In genomic region chr3:184198509-184198908, GRCh38 we compare ENCODE assay signal across 22 cellular contexts. TPM values are rescaled to one million over a fixed set of nuclear protein-coding genes. Genes with fewer than 3 reads are reported as not detected.
DNase-seq lines count a peak whose midpoint lies in the region; ATAC-seq, FAIRE-seq and TF ChIP-seq lines count a peak whose summit lies in the region.
"Had no signal": no experiment of that assay in that cellular context is flagged by ENCODE, and none has a peak within 500 bp of the region (broad histone marks: within the 10 kb centered on the region; RNA-seq: fewer than 3 reads in every experiment).

No MANE protein-coding gene starts in this region.

- TF ChIP-seq EP300 in K562 (IDR thresholded peaks at IDR 0.05; ENCODE audit: low read length) = no peak

- peaks cover 2% of the 10 kb centered on the region for H3K9me1 ChIP-seq in K562 (ENCODE audit: control insufficient read depth, insufficient read depth, low read length)

- ATAC-seq in HCT116 (no peak), K562 (peak; percentile 60)
- no peak for ATAC-seq in activated CD8-positive, alpha-beta T cell treated with anti-CD3 and anti-CD28 coated beads for 36 hours
- ATAC-seq: A549 had no signal

- no peak overlapping the region for H3K4me2 ChIP-seq in HCT116 (ENCODE audit: low read length)
- no peak overlapping the region for H3K4me2 ChIP-seq in K562 (ENCODE audit: insufficient read depth, low read length)
- H3K4me2 ChIP-seq: A549 had no signal

- H3K9ac ChIP-seq in HCT116 (ENCODE audit: low read length) (no peak overlapping the region), K562 (ENCODE audit: insufficient read depth in 1 of 2, low read depth in 2 of 2, low read length in 2 of 2) (no peak overlapping the region)

- H3K27me3 Mint-ChIP-seq in activated CD8-positive, alpha-beta T cell treated with anti-CD3 and anti-CD28 coated beads for 36 hours = no peaks in the 10 kb centered on the region
- H3K27me3 Mint-ChIP-seq: CD4-positive, alpha-beta T cell had no signal

- H3K9me3 Mint-ChIP-seq in activated CD8-positive, alpha-beta T cell treated with anti-CD3 and anti-CD28 coated beads for 36 hours = no peaks in the 10 kb centered on the region
- H3K9me3 Mint-ChIP-seq: CD4-positive, alpha-beta T cell had no signal

- DNase-seq in NCI-H82 (lab: John Stamatoyannopoulos, UW) = peak; percentile 55
- no peak for DNase-seq in NCI-H82 treated with DMSO at 0.1 percent for 48 hours (lab: John Stamatoyannopoulos, UW; ENCODE audit: unreplicated experiment)
- DNase-seq in HCT116 (ENCODE audit: low read depth, low spot score) = no peak
- no peak for DNase-seq in K562 (ENCODE audit: extremely low read depth in 1 of 4, low spot score in 3 of 4)
- no peak for DNase-seq in NCI-H128 (lab: John Stamatoyannopoulos, UW; ENCODE audit: unreplicated experiment)
- no peak for DNase-seq in SJCRH30
- DNase-seq in activated CD8-positive, alpha-beta T cell treated with anti-CD3 and anti-CD28 coated beads for 36 hours = no peak
- DNase-seq: AML-193; Caco-2; CD4-positive, alpha-beta T cell; DMS79; GF-D8; GOT3; IMR-90 had no signal

- H3K4me1 ChIP-seq in HCT116 (ENCODE audit: control insufficient read depth in 1 of 2, insufficient read depth in 2 of 2, low read length in 2 of 2) = no peaks in the 10 kb centered on the region
- H3K4me1 ChIP-seq in K562 (replicated peaks in 1 of 2; ENCODE audit: control insufficient read depth in 2 of 2, insufficient read depth in 2 of 2, low read length in 2 of 2) = no peaks in the 10 kb centered on the region
- no peaks in the 10 kb centered on the region for H3K4me1 ChIP-seq in SJCRH30
- H3K4me1 ChIP-seq: A549, Caco-2 had no signal

- no peak for TF ChIP-seq POLR2A in HCT116 (IDR thresholded peaks at IDR 0.05; ENCODE audit: borderline replicate concordance, extremely low read depth, insufficient read depth, insufficient read length)
- TF ChIP-seq POLR2A in K562 (conservative IDR thresholded peaks at IDR 0.05) = no peak

- H3K4me1 Mint-ChIP-seq in activated CD8-positive, alpha-beta T cell treated with anti-CD3 and anti-CD28 coated beads for 36 hours (ENCODE audit: low read depth) = no peaks in the 10 kb centered on the region

- TF ChIP-seq RAD21 in HCT116 (IDR thresholded peaks at IDR 0.05; ENCODE audit: low read depth) (peak; percentile 26; the same call in 1 of the 2 replicates), K562 (CRISPR knock-in tag; conservative IDR thresholded peaks at IDR 0.05 in 1 of 2, IDR thresholded peaks at IDR 0.05 in 1 of 2) (peak in 1 of 2 experiments; percentile 41; a peak in 2 of 4 replicates)

- no peak overlapping the region for H3K4me3 Mint-ChIP-seq in activated CD8-positive, alpha-beta T cell treated with anti-CD3 and anti-CD28 coated beads for 36 hours
- H3K4me3 Mint-ChIP-seq: CD4-positive, alpha-beta T cell had no signal

- intact Hi-C loops in HCT116 (cut with micrococcal nuclease) (no loop called here), K562 (cut with micrococcal nuclease) (no loop called here)
- intact Hi-C loops in activated CD8-positive, alpha-beta T cell treated with anti-CD3 and anti-CD28 coated beads for 36 hours (cut with micrococcal nuclease) = no loop called here

- CTCF ChIA-PET in HCT116 (lab: Charles Lee) = no interaction called here
- CTCF ChIA-PET in K562 (lab: Yijun Ruan, JAX; ENCODE audit: low intra/inter-chr PET ratio) = no interaction called here
- CTCF ChIA-PET in activated CD8-positive, alpha-beta T cell treated with anti-CD3 and anti-CD28 coated beads for 36 hours (lab: Charles Lee) = no interaction called here

- peaks cover 11 to 13% of the 10 kb centered on the region in 2 experiments; a peak in 3 of 4 replicates for H3K36me3 ChIP-seq in HCT116 (ENCODE audit: control insufficient read depth in 1 of 2, insufficient read depth in 2 of 2, low read length in 2 of 2)
- H3K36me3 ChIP-seq in K562 (ENCODE audit: control insufficient read depth, insufficient read depth, low read length) = peaks cover 21% of the 10 kb centered on the region; the same call in 2 of the 3 replicates
- H3K36me3 ChIP-seq in SJCRH30 = no peaks in the 10 kb centered on the region; the same call in 1 of the 2 replicates

- BruUV-seq in HCT116 (replicated peaks; lab: Mats Ljungman, UMichigan) (no TSS peak), K562 (replicated peaks; lab: Mats Ljungman, UMichigan) (no TSS peak)

- H2AFZ ChIP-seq in HCT116 (ENCODE audit: low read depth, low read length, poor library complexity, severe bottlenecking) (no peak overlapping the region), K562 (ENCODE audit: low read depth, low read length) (no peak overlapping the region)

- H3K27me3 ChIP-seq in HCT116 (ENCODE audit: insufficient read depth, low read length) (no peaks in the 10 kb centered on the region), K562 (ENCODE audit: control insufficient read depth in 2 of 2, insufficient read depth in 2 of 2, low read length in 2 of 2) (peaks cover 8 to 14% of the 10 kb centered on the region in 2 experiments; a peak in 4 of 5 replicates), SJCRH30 (no peaks in the 10 kb centered on the region)

- TF ChIP-seq CTCF in HCT116 (IDR thresholded peaks at IDR 0.05 in 2 of 3, conservative IDR thresholded peaks at IDR 0.05 in 1 of 3; ENCODE audit: borderline replicate concordance in 1 of 3, insufficient read depth in 1 of 3, low read depth in 2 of 3, low read length in 2 of 3) = no peak
- peak in 2 of 3 experiments; percentile 4 to 25; a peak in 2 of 6 replicates for TF ChIP-seq CTCF in K562 (IDR thresholded peaks at IDR 0.05 in 2 of 3, conservative IDR thresholded peaks at IDR 0.05 in 1 of 3; ENCODE audit: insufficient read depth in 2 of 3, low read depth in 1 of 3, low read length in 3 of 3)
- TF ChIP-seq CTCF in activated CD8-positive, alpha-beta T cell treated with anti-CD3 and anti-CD28 coated beads for 36 hours (IDR thresholded peaks at IDR 0.05) = no peak

- H3K4me3 ChIP-seq in HCT116 (replicated peaks in 1 of 2; ENCODE audit: low read depth in 1 of 2, low read length in 2 of 2) (no peak overlapping the region), K562 (no peak overlapping the region), SJCRH30 (no peak overlapping the region)
- H3K4me3 ChIP-seq: A549, HAP-1 had no signal

- in situ Hi-C loops in K562 (cut with MboI) = no loop called here

- H4K20me1 ChIP-seq in HCT116 (ENCODE audit: insufficient read depth) = no peaks in the 10 kb centered on the region
- 0 out of 2 replicates have a peak, but pooled peaks cover 4% of the 10 kb centered on the region for H4K20me1 ChIP-seq in K562 (replicated peaks; ENCODE audit: control insufficient read depth, insufficient read depth, low read length)

- RAD21 ChIA-PET in HCT116 (lab: Charles Lee; ENCODE audit: low non-redundant PET in 1 of 2, low total read pairs in 2 of 2, uncharacterized antibody in 2 of 2, unreplicated experiment in 2 of 2) = no interaction called here

- H3K36me3 Mint-ChIP-seq in activated CD8-positive, alpha-beta T cell treated with anti-CD3 and anti-CD28 coated beads for 36 hours (ENCODE audit: low read depth) = peaks cover 2% of the 10 kb centered on the region

- H3K9me3 ChIP-seq in HCT116 (ENCODE audit: control insufficient read depth in 1 of 2, insufficient read depth in 1 of 2, low read depth in 1 of 2, low read length in 2 of 2) = no peaks in the 10 kb centered on the region
- no peaks in the 10 kb centered on the region for H3K9me3 ChIP-seq in K562 (replicated peaks; ENCODE audit: control insufficient read depth, insufficient read depth, low read depth, low read length)
- no peaks in the 10 kb centered on the region for H3K9me3 ChIP-seq in SJCRH30 (replicated peaks)
- H3K9me3 ChIP-seq: A549, Caco-2, HAP-1 had no signal

- H3K27ac ChIP-seq in HCT116 (ENCODE audit: low read depth, low read length) = no peak overlapping the region
- no peak overlapping the region for H3K27ac ChIP-seq in K562 (ENCODE audit: extremely low read depth, low read depth, low read length)
- H3K27ac ChIP-seq in SJCRH30 = no peak overlapping the region
- H3K27ac ChIP-seq: 22Rv1, A549, C4-2B, HL-60 had no signal

- FAIRE-seq in K562 (lab: Jason Lieb, UNC) = no peak
- FAIRE-seq: A549, D721Med had no signal

- H3K27ac Mint-ChIP-seq in activated CD8-positive, alpha-beta T cell treated with anti-CD3 and anti-CD28 coated beads for 36 hours = no peak overlapping the region
- H3K27ac Mint-ChIP-seq: CD4-positive, alpha-beta T cell had no signal

- POLR2A ChIA-PET in HCT116 (lab: Charles Lee) (no interaction called here), K562 (lab: Yijun Ruan, JAX) (interaction anchor here (0.6 to 1.3 kb wide), 2 partner anchors 12 to 20 kb away, joined by 3 read pairs; no protein-coding TSS in a partner anchor)
- POLR2A ChIA-PET in activated CD8-positive, alpha-beta T cell treated with anti-CD3 and anti-CD28 coated beads for 36 hours (lab: Charles Lee) = no interaction called here

- WGBS in K562 (ENCODE audit: insufficient coverage, low coverage, missing lambda C conversion rate) = 34% methylated on average over 8 of the region's 9 CpGs

- H3K79me2 ChIP-seq in HCT116 (ENCODE audit: insufficient read depth, low read length) (no peaks in the 10 kb centered on the region), K562 (ENCODE audit: control insufficient read depth, insufficient read depth, low read length) (no peaks in the 10 kb centered on the region)

- no peaks in the 10 kb centered on the region for H3K9me2 ChIP-seq in HCT116 (ENCODE audit: insufficient read depth)

RNA-seq across cellular contexts. Expression of gene ABCF3, which starts 12.5 kb away (rescaled TPM):
- total RNA-seq in HCT116 (2021; ENCODE audit: unreplicated experiment) (74.6 TPM), K562 (2014; rRNA removed) (47.1 and 54.2 TPM in 2 replicates), K562 (2014; rRNA removed; fragmentation: Illumina TruSeq; extraction: Trizol) (17.6 and 20.0 TPM in 2 replicates), K562 (2015; rRNA removed; fragmentation: Illumina TruSeq; extraction: Trizol) (33.6 and 37.7 TPM in 2 replicates), K562 (2021) (61.9 and 77.9 TPM in 2 replicates)
- polyA plus RNA-seq in HCT116 (2012) = 59.5 and 63.4 TPM in 2 replicates
- 203 and 374 TPM in 2 replicates for total RNA-seq in K562 (2011; cell fraction: chromatin; rRNA removed; ENCODE audit: low replicate concordance)
- total RNA-seq in K562 (2011; cell fraction: nucleolus; rRNA removed) = 204 and 235 TPM in 2 replicates
- 155 and 178 TPM in 2 replicates for total RNA-seq in K562 (2011; cell fraction: nucleoplasm; rRNA removed)
- polyA plus RNA-seq in K562 (2011; rRNA removed) (45.1 and 59.3 TPM in 2 replicates), K562 (2014; fragmentation: Illumina TruSeq; extraction: Trizol) (51.0 and 57.1 TPM in 2 replicates), K562 (2014; fragmentation: Nextera tagmentation; extraction: Ambion mirVana) (10 to 100 TPM in 1 of 2 experiments, 1 to 10 TPM in 1; 6.7 to 23.7 TPM), K562 (2014; rRNA removed) (65.0 and 68.5 TPM in 2 replicates)
- 54.7 and 103 TPM in 2 replicates for polyA plus RNA-seq in K562 (2011; cell fraction: cytosol; rRNA removed)
- polyA plus RNA-seq in K562 (2011; cell fraction: nucleus; rRNA removed) = 298 and 363 TPM in 2 replicates
- 47.0 and 54.1 TPM in 2 replicates for polyA plus RNA-seq in K562 (2012)
- 45.4 and 50.7 TPM in 2 replicates for polyA minus RNA-seq in K562 (2011; rRNA and poly(A)+ RNA removed)
- 31.0 and 41.5 TPM in 2 replicates for polyA minus RNA-seq in K562 (2011; cell fraction: cytosol; rRNA and poly(A)+ RNA removed)
- 96.3 and 137 TPM in 2 replicates for polyA minus RNA-seq in K562 (2011; cell fraction: nucleus; rRNA and poly(A)+ RNA removed)
- total RNA-seq in SJCRH30 (2014; rRNA removed; shearing (Covaris generic)) = 29.4 and 32.6 TPM in 2 replicates
- 10 to 100 TPM; 61.3 to 68.7 TPM for total RNA-seq in activated CD8-positive, alpha-beta T cell treated with anti-CD3 and anti-CD28 coated beads for 36 hours

RNA-seq across cellular contexts. Expression of gene AP2M1, which starts 23.9 kb away (rescaled TPM):
- 353 TPM for total RNA-seq in HCT116 (2021; ENCODE audit: unreplicated experiment)
- polyA plus RNA-seq in HCT116 (2012) = 469 and 537 TPM in 2 replicates
- 357 and 707 TPM in 2 replicates for total RNA-seq in K562 (2011; cell fraction: chromatin; rRNA removed; ENCODE audit: low replicate concordance)
- 352 and 411 TPM in 2 replicates for total RNA-seq in K562 (2011; cell fraction: nucleolus; rRNA removed)
- total RNA-seq in K562 (2011; cell fraction: nucleoplasm; rRNA removed) = 363 and 369 TPM in 2 replicates
- total RNA-seq in K562 (2014; rRNA removed) = 282 and 320 TPM in 2 replicates
- total RNA-seq in K562 (2014; rRNA removed; fragmentation: Illumina TruSeq; extraction: Trizol) = 277 and 296 TPM in 2 replicates
- total RNA-seq in K562 (2015; rRNA removed; fragmentation: Illumina TruSeq; extraction: Trizol) = 247 and 250 TPM in 2 replicates
- total RNA-seq in K562 (2021) = 367 and 385 TPM in 2 replicates
- polyA plus RNA-seq in K562 (2011; rRNA removed) = 505 and 704 TPM in 2 replicates
- polyA plus RNA-seq in K562 (2011; cell fraction: cytosol; rRNA removed) = 307 and 406 TPM in 2 replicates
- polyA plus RNA-seq in K562 (2011; cell fraction: nucleus; rRNA removed) = 576 and 635 TPM in 2 replicates
- 764 and 803 TPM in 2 replicates for polyA plus RNA-seq in K562 (2012)
- polyA plus RNA-seq in K562 (2014; fragmentation: Illumina TruSeq; extraction: Trizol) = 400 and 440 TPM in 2 replicates
- polyA plus RNA-seq in K562 (2014; fragmentation: Nextera tagmentation; extraction: Ambion mirVana) = 100 to 1,000 TPM; 118 to 252 TPM
- 275 and 325 TPM in 2 replicates for polyA plus RNA-seq in K562 (2014; rRNA removed)
- polyA minus RNA-seq in K562 (2011; rRNA and poly(A)+ RNA removed) = 381 and 396 TPM in 2 replicates
- polyA minus RNA-seq in K562 (2011; cell fraction: cytosol; rRNA and poly(A)+ RNA removed) = 150 and 169 TPM in 2 replicates
- polyA minus RNA-seq in K562 (2011; cell fraction: nucleus; rRNA and poly(A)+ RNA removed) = 111 and 158 TPM in 2 replicates
- total RNA-seq in SJCRH30 (2014; rRNA removed; shearing (Covaris generic)) = 194 and 196 TPM in 2 replicates
- total RNA-seq in activated CD8-positive, alpha-beta T cell treated with anti-CD3 and anti-CD28 coated beads for 36 hours = 100 to 1,000 TPM; 211 to 223 TPM

RNA-seq across cellular contexts. Expression of gene VWA5B2, which starts 30.9 kb away (rescaled TPM):
- total RNA-seq in HCT116 (2021; ENCODE audit: unreplicated experiment) = 10.6 TPM
- polyA plus RNA-seq in HCT116 (2012) = 5.9 and 6.0 TPM in 2 replicates
- total RNA-seq in K562 (2011; cell fraction: chromatin; rRNA removed; ENCODE audit: low replicate concordance) = not detected in 2 replicates
- total RNA-seq in K562 (2011; cell fraction: nucleolus; rRNA removed) = not detected in 2 replicates
- not detected in 2 replicates for total RNA-seq in K562 (2011; cell fraction: nucleoplasm; rRNA removed)
- total RNA-seq in K562 (2014; rRNA removed) = not detected in 2 replicates
- total RNA-seq in K562 (2014; rRNA removed; fragmentation: Illumina TruSeq; extraction: Trizol) = not detected in 2 replicates
- total RNA-seq in K562 (2015; rRNA removed; fragmentation: Illumina TruSeq; extraction: Trizol) = not detected in 2 replicates
- total RNA-seq in K562 (2021) = 0.04 TPM in 1 of 2 replicates, not detected in the other
- not detected in 2 replicates for polyA plus RNA-seq in K562 (2011; rRNA removed)
- not detected in 2 replicates for polyA plus RNA-seq in K562 (2011; cell fraction: cytosol; rRNA removed)
- polyA plus RNA-seq in K562 (2011; cell fraction: nucleus; rRNA removed) = not detected in 2 replicates
- polyA plus RNA-seq in K562 (2012) = 0.03 and 0.18 TPM in 2 replicates
- not detected in 2 replicates for polyA plus RNA-seq in K562 (2014; fragmentation: Illumina TruSeq; extraction: Trizol)
- not detected for polyA plus RNA-seq in K562 (2014; fragmentation: Nextera tagmentation; extraction: Ambion mirVana)
- not detected in 2 replicates for polyA plus RNA-seq in K562 (2014; rRNA removed)
- not detected in 2 replicates for polyA minus RNA-seq in K562 (2011; rRNA and poly(A)+ RNA removed)
- not detected in 2 replicates for polyA minus RNA-seq in K562 (2011; cell fraction: cytosol; rRNA and poly(A)+ RNA removed)
- polyA minus RNA-seq in K562 (2011; cell fraction: nucleus; rRNA and poly(A)+ RNA removed) = not detected in 2 replicates
- 0.51 and 1.0 TPM in 2 replicates for total RNA-seq in SJCRH30 (2014; rRNA removed; shearing (Covaris generic))
- total RNA-seq in activated CD8-positive, alpha-beta T cell treated with anti-CD3 and anti-CD28 coated beads for 36 hours = not detected
- total RNA-seq: CD4-positive, alpha-beta T cell; HT1080; IMR-90 had no signal
- polyA plus RNA-seq: BJ, IMR-90 had no signal

RNA-seq across cellular contexts. Expression of gene DVL3, which starts 43.3 kb away (rescaled TPM):
- total RNA-seq in HCT116 (2021; ENCODE audit: unreplicated experiment) = 60.7 TPM
- polyA plus RNA-seq in HCT116 (2012) = 47.4 and 54.3 TPM in 2 replicates
- 88.9 and 157 TPM in 2 replicates for total RNA-seq in K562 (2011; cell fraction: chromatin; rRNA removed; ENCODE audit: low replicate concordance)
- 73.2 and 83.2 TPM in 2 replicates for total RNA-seq in K562 (2011; cell fraction: nucleolus; rRNA removed)
- 65.6 and 69.9 TPM in 2 replicates for total RNA-seq in K562 (2011; cell fraction: nucleoplasm; rRNA removed)
- total RNA-seq in K562 (2014; rRNA removed) = 25.7 and 26.5 TPM in 2 replicates
- total RNA-seq in K562 (2014; rRNA removed; fragmentation: Illumina TruSeq; extraction: Trizol) = 8.7 and 9.8 TPM in 2 replicates
- total RNA-seq in K562 (2015; rRNA removed; fragmentation: Illumina TruSeq; extraction: Trizol) = 16.0 and 17.2 TPM in 2 replicates
- 54.4 and 57.9 TPM in 2 replicates for total RNA-seq in K562 (2021)
- polyA plus RNA-seq in K562 (2011; rRNA removed) = 20.1 and 28.7 TPM in 2 replicates
- polyA plus RNA-seq in K562 (2011; cell fraction: cytosol; rRNA removed) = 24.9 and 26.6 TPM in 2 replicates
- polyA plus RNA-seq in K562 (2011; cell fraction: nucleus; rRNA removed) = 70.4 and 103 TPM in 2 replicates
- 39.3 and 52.8 TPM in 2 replicates for polyA plus RNA-seq in K562 (2012)
- polyA plus RNA-seq in K562 (2014; fragmentation: Illumina TruSeq; extraction: Trizol) = 44.3 and 44.8 TPM in 2 replicates
- polyA plus RNA-seq in K562 (2014; fragmentation: Nextera tagmentation; extraction: Ambion mirVana) = 1 to 10 TPM; 3.1 to 5.4 TPM
- 42.8 and 46.6 TPM in 2 replicates for polyA plus RNA-seq in K562 (2014; rRNA removed)
- 14.5 and 16.5 TPM in 2 replicates for polyA minus RNA-seq in K562 (2011; rRNA and poly(A)+ RNA removed)
- polyA minus RNA-seq in K562 (2011; cell fraction: cytosol; rRNA and poly(A)+ RNA removed) = 29.0 and 36.2 TPM in 2 replicates
- polyA minus RNA-seq in K562 (2011; cell fraction: nucleus; rRNA and poly(A)+ RNA removed) = 20.6 and 36.3 TPM in 2 replicates
- total RNA-seq in SJCRH30 (2014; rRNA removed; shearing (Covaris generic)) = 38.5 and 43.7 TPM in 2 replicates
- total RNA-seq in activated CD8-positive, alpha-beta T cell treated with anti-CD3 and anti-CD28 coated beads for 36 hours = 10 to 100 TPM; 21.2 to 25.9 TPM

RNA-seq across cellular contexts. Expression of gene ALG3, which starts 50.3 kb away (rescaled TPM):
- total RNA-seq in HCT116 (2021; ENCODE audit: unreplicated experiment) (56.6 TPM), K562 (2014; rRNA removed) (80.1 and 93.3 TPM in 2 replicates), K562 (2014; rRNA removed; fragmentation: Illumina TruSeq; extraction: Trizol) (34.4 and 39.9 TPM in 2 replicates), K562 (2015; rRNA removed; fragmentation: Illumina TruSeq; extraction: Trizol) (47.5 and 48.2 TPM in 2 replicates), K562 (2021) (107 and 110 TPM in 2 replicates)
- polyA plus RNA-seq in HCT116 (2012) = 50.0 and 55.9 TPM in 2 replicates
- 121 and 277 TPM in 2 replicates for total RNA-seq in K562 (2011; cell fraction: chromatin; rRNA removed; ENCODE audit: low replicate concordance)
- 275 and 294 TPM in 2 replicates for total RNA-seq in K562 (2011; cell fraction: nucleolus; rRNA removed)
- total RNA-seq in K562 (2011; cell fraction: nucleoplasm; rRNA removed) = 247 and 308 TPM in 2 replicates
- polyA plus RNA-seq in K562 (2011; rRNA removed) (85.8 and 106 TPM in 2 replicates), K562 (2014; fragmentation: Illumina TruSeq; extraction: Trizol) (103 and 120 TPM in 2 replicates), K562 (2014; fragmentation: Nextera tagmentation; extraction: Ambion mirVana) (10 to 100 TPM; 37.5 to 41.1 TPM), K562 (2014; rRNA removed) (81.0 and 81.3 TPM in 2 replicates)
- 225 and 291 TPM in 2 replicates for polyA plus RNA-seq in K562 (2011; cell fraction: cytosol; rRNA removed)
- polyA plus RNA-seq in K562 (2011; cell fraction: nucleus; rRNA removed) = 181 and 255 TPM in 2 replicates
- polyA plus RNA-seq in K562 (2012) = 84.6 and 84.9 TPM in 2 replicates
- 146 and 213 TPM in 2 replicates for polyA minus RNA-seq in K562 (2011; rRNA and poly(A)+ RNA removed)
- 102 and 118 TPM in 2 replicates for polyA minus RNA-seq in K562 (2011; cell fraction: cytosol; rRNA and poly(A)+ RNA removed)
- polyA minus RNA-seq in K562 (2011; cell fraction: nucleus; rRNA and poly(A)+ RNA removed) = 125 and 146 TPM in 2 replicates
- total RNA-seq in SJCRH30 (2014; rRNA removed; shearing (Covaris generic)) = 37.0 and 38.2 TPM in 2 replicates
- total RNA-seq in activated CD8-positive, alpha-beta T cell treated with anti-CD3 and anti-CD28 coated beads for 36 hours = 10 to 100 TPM; 40.0 to 44.5 TPM

Comparison
In these comparisons a context has a peak if more than half of its experiments do, and no peak if none do; other contexts are left out.
1. CTCF ChIP-seq: peak in K562 (2 of 3); none in HCT116 (0 of 3) and activated CD8-positive, alpha-beta T cell treated with anti-CD3 and anti-CD28 coated beads for 36 hours (single experiment).